In the genomic region with DNA sequence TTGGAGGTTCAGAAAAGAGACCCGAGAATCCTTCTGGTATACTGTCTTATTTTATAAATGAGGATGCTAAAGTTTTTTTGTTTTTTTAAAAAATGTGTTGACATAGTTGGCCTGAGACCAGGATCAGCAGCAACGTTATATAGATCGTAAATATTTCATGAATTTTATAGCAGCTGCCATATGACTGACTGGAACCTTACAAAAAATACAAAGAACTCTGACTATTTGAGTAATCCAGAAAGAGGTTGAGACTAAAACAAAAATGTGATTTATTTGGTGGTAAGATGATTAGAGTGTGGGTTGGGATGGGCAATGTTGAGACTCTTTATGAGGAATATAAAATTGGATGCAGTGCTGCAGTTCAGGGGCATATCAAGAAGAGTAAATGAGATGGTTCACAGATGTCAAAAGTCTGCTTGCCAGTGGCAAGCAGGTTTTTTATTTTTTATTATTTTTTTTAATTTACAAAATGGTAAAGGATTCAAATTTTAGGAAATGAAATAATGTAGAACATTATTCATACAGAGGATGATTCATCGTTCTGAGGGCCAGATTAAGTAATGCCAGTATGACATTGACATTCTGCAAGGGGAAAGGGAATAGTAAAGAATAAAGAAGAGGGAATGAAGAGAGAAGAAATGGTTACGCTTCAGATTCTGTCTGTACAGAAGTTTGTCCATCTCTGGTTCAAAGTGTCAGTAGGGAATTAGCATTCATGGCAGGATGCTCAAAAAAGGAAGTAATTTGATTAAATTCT, we compare ENCODE assay signal across 11 cellular contexts. TPM values are rescaled to one million over a fixed set of nuclear protein-coding genes. Genes with fewer than 3 reads are reported as not detected.
DNase-seq lines count a peak whose midpoint lies in the region; ATAC-seq and TF ChIP-seq lines count a peak whose summit lies in the region.
"Had no signal": no experiment of that assay in that cellular context is flagged by ENCODE, and none has a peak within 500 bp of the region (broad histone marks: within the 10 kb centered on the region; RNA-seq: fewer than 3 reads in every experiment).

No MANE protein-coding gene starts in this region.

- no peaks in the 10 kb centered on the region for H3K4me1 ChIP-seq in cardiac muscle cell (ENCODE audit: low read depth)
- peaks cover 31% of the 10 kb centered on the region for H3K4me1 ChIP-seq in left ventricle myocardium inferior
- peaks cover 25% of the 10 kb centered on the region for H3K4me1 ChIP-seq in RWPE2 (ENCODE audit: insufficient read depth, poor library complexity, severe bottlenecking)
- H3K4me1 ChIP-seq in HAP-1: peaks cover 6% of the 10 kb centered on the region
- no peaks in the 10 kb centered on the region for H3K4me1 ChIP-seq in upper lobe of right lung

- ATAC-seq in RWPE2 (ENCODE audit: low read depth) (peak; percentile 60; the same call in 2 of the 3 replicates), upper lobe of right lung (no peak)

- H3K9me3 ChIP-seq in cardiac muscle cell (ENCODE audit: low read depth): no peaks in the 10 kb centered on the region
- no peaks in the 10 kb centered on the region for H3K9me3 ChIP-seq in left ventricle myocardium inferior (replicated peaks)
- H3K9me3 ChIP-seq in RWPE2 (ENCODE audit: severe bottlenecking): no peaks in the 10 kb centered on the region
- H3K9me3 ChIP-seq in HAP-1: no peaks in the 10 kb centered on the region
- H3K9me3 ChIP-seq in upper lobe of right lung: no peaks in the 10 kb centered on the region
- H3K9me3 ChIP-seq: vagina had no signal

- no peaks in the 10 kb centered on the region for H3K4me1 Mint-ChIP-seq in type B pancreatic cell (ENCODE audit: unreplicated experiment)

- intact Hi-C loops in left ventricle myocardium inferior (cut with micrococcal nuclease): loop anchor here (10.0 kb wide), 1 partner anchor 57 kb away; the partner anchor contains the start of gene SCAF8
- intact Hi-C loops in upper lobe of right lung (cut with DNase I): no loop called here

- no peak overlapping the region for H3K4me3 Mint-ChIP-seq in type B pancreatic cell
- H3K4me3 Mint-ChIP-seq: central memory CD8-positive, alpha-beta T cell had no signal

- H3K9me3 Mint-ChIP-seq in type B pancreatic cell: no peaks in the 10 kb centered on the region
- H3K9me3 Mint-ChIP-seq: central memory CD8-positive, alpha-beta T cell had no signal

- H3K27me3 Mint-ChIP-seq in type B pancreatic cell: no peaks in the 10 kb centered on the region
- H3K27me3 Mint-ChIP-seq: central memory CD8-positive, alpha-beta T cell had no signal

- H3K27ac Mint-ChIP-seq in type B pancreatic cell: peak overlapping the region; percentile 13

- H3K27ac ChIP-seq in cardiac muscle cell (peak overlapping the region; percentile 9), left ventricle myocardium inferior (replicated peaks) (no peak overlapping the region), RWPE2 (ENCODE audit: poor library complexity, severe bottlenecking) (peak overlapping the region; percentile 66), upper lobe of right lung (no peak overlapping the region)
- H3K27ac ChIP-seq: vagina had no signal

- H3K27me3 ChIP-seq in cardiac muscle cell: no peaks in the 10 kb centered on the region
- H3K27me3 ChIP-seq in left ventricle myocardium inferior (ENCODE audit: low read depth): no peaks in the 10 kb centered on the region
- no peaks in the 10 kb centered on the region for H3K27me3 ChIP-seq in RWPE2 (ENCODE audit: insufficient read depth, poor library complexity, severe bottlenecking)
- no peaks in the 10 kb centered on the region for H3K27me3 ChIP-seq in HAP-1 (ENCODE audit: low read depth)
- H3K27me3 ChIP-seq in upper lobe of right lung: no peaks in the 10 kb centered on the region
- H3K27me3 ChIP-seq: vagina had no signal

- DNase-seq in cardiac muscle cell (ENCODE audit: low read depth in 1 of 2, low spot score in 1 of 2) (peak in 1 of 2 donors; percentile 31), left ventricle myocardium inferior (no peak), RWPE2 (ENCODE audit: low spot score) (no peak), fibroblast of mammary gland (ENCODE audit: low read depth) (peak; percentile 34), type B pancreatic cell (ENCODE audit: extremely low spot score, unreplicated experiment) (no peak), HAP-1 (ENCODE audit: low spot score in 2 of 2) (no peak), upper lobe of right lung (no peak), kidney tubule cell (ENCODE audit: low spot score) (no peak)
- DNase-seq: activated CD4-positive, CD25-positive, alpha-beta regulatory T cell treated with anti-CD3 and anti-CD28 coated beads, Interleukin-2, amount 50 U/mL, for 72 hours had no signal

- H3K4me3 ChIP-seq in cardiac muscle cell (no peak overlapping the region), left ventricle myocardium inferior (no peak overlapping the region), RWPE2 (ENCODE audit: severe bottlenecking) (no peak overlapping the region), fibroblast of mammary gland (ENCODE audit: control insufficient read depth, low read depth, low read length) (no peak overlapping the region), HAP-1 (no peak overlapping the region), upper lobe of right lung (no peak overlapping the region)
- H3K4me3 ChIP-seq: vagina had no signal

- H3K36me3 Mint-ChIP-seq in type B pancreatic cell: peaks cover 48% of the 10 kb centered on the region

- in situ Hi-C loops in HAP-1 (cut with MboI; ENCODE audit: low sequenced_read_pairs): no loop called here

- TF ChIP-seq CTCF in cardiac muscle cell (IDR thresholded peaks at IDR 0.05; ENCODE audit: low read depth, low read length) (no peak), left ventricle myocardium inferior (IDR thresholded peaks at IDR 0.05; ENCODE audit: borderline replicate concordance) (no peak), RWPE2 (IDR thresholded peaks at IDR 0.05; ENCODE audit: poor library complexity, severe bottlenecking) (no peak), fibroblast of mammary gland (conservative IDR thresholded peaks at IDR 0.05; ENCODE audit: control insufficient read depth, insufficient read depth, low read depth, low read length) (no peak), type B pancreatic cell (conservative IDR thresholded peaks at IDR 0.05) (no peak), upper lobe of right lung (IDR thresholded peaks at IDR 0.05) (no peak)

- H3K36me3 ChIP-seq in cardiac muscle cell: peaks cover 30% of the 10 kb centered on the region
- H3K36me3 ChIP-seq in left ventricle myocardium inferior: peaks cover 44% of the 10 kb centered on the region
- peaks cover 58% of the 10 kb centered on the region for H3K36me3 ChIP-seq in RWPE2 (ENCODE audit: low read depth)
- H3K36me3 ChIP-seq in HAP-1 (replicated peaks): peaks cover 39% of the 10 kb centered on the region
- H3K36me3 ChIP-seq in upper lobe of right lung: peaks cover 53% of the 10 kb centered on the region

RNA-seq across cellular contexts. Expression of gene SCAF8, which starts 58.5 kb away (rescaled TPM):
- total RNA-seq in cardiac muscle cell (28.0 and 42.0 TPM in 2 replicates), left ventricle myocardium inferior (54.2 TPM), type B pancreatic cell (ENCODE audit: low replicate concordance) (45.7 and 58.7 TPM in 2 replicates), upper lobe of right lung (38.8 TPM)
- 16.0 and 18.9 TPM in 2 replicates for polyA plus RNA-seq in cardiac muscle cell

Comparison
In these comparisons a context has a peak if more than half of its experiments do, and no peak if none do; other contexts are left out.
1. H3K27ac ChIP-seq: peak in cardiac muscle cell (single experiment) and RWPE2 (single experiment); none in left ventricle myocardium inferior (single experiment) and upper lobe of right lung (single experiment).